Comparison of ENCODE assay signal across 1 cellular context in genomic region chr21:33323610-33324009, GRCh38.
TF ChIP-seq lines count a peak whose summit lies in the region.

No MANE protein-coding gene starts in this region.

TF ChIP-seq in GM12878, 131 proteins besides CTCF, POLR2A, EP300 and RAD21:
- peak in 1 of 2 experiments; percentile 42; a peak in 2 of 4 replicates for TF ChIP-seq IKZF2 (IDR thresholded peaks at IDR 0.05)
- TF ChIP-seq CHD4 (IDR thresholded peaks at IDR 0.05) = 0 out of 2 replicates have a peak, but pooled peaks have one; percentile 24
- peak; percentile 81; the same call in 1 of the 2 replicates for TF ChIP-seq RELB (IDR thresholded peaks at IDR 0.05; ENCODE audit: low read depth)
